9 cellular contexts compared by ENCODE assay signal in the genomic region with DNA sequence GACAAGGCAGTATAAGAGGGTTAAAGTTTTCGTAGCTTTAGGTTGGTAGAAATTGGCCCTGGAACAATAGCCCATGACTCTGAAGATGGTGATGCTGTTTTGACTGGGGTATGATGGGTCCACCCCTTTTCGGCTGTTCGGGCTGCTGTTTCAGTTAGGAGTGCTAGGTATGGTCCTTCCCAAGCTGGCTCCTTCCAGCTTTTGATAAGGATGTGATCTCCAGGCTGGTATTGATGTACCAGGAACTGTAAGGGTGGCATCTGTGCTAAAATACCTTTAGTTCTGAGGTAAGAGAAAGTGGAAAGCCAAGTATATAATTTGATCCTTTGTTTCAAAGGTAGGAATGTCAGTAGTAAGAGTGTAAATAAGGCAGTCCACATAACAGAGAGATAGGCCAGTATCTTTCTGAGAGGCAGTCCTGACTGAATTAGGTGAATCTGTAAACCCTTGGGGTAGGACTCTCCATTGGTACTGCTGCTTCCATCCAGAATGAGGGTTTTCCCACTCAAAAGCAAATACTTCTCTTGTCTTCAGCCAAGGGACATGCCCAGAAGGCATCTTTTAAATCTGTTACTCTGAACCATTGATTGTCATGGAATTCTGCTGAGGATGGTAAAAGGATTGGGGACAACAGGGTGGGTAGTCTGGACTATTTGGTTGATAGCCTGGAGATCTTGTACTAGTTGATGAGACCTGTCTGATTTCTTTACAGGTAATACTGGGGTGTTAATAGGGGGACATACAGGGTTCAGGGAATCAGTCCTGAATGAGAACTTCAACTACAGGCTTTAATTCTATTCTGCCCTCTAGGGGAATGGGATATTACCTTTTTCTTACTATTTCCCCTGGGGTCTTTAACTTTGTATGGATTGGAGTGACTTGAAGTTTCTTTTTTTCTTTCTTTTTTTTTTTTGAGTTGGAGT. TPM values are rescaled to one million over a fixed set of nuclear protein-coding genes. Genes with fewer than 3 reads are reported as not detected.
DNase-seq lines count a peak whose midpoint lies in the region; ATAC-seq and TF ChIP-seq lines count a peak whose summit lies in the region.
"Had no signal": no experiment of that assay in that cellular context is flagged by ENCODE, and none has a peak within 500 bp of the region (broad histone marks: within the 10 kb centered on the region; RNA-seq: fewer than 3 reads in every experiment).

No MANE protein-coding gene starts in this region.

- peaks cover 100% of the 10 kb centered on the region for H3K36me3 Mint-ChIP-seq in stimulated activated naive CD8-positive, alpha-beta T cell treated with anti-CD3 and anti-CD28 coated beads, Interleukin-15, Interleukin-2, amounts not matched to agents 100 ng/mL and 50 ng/mL, for 24 hours (ENCODE audit: low read depth)

- peaks cover 9% of the 10 kb centered on the region for H3K9me3 Mint-ChIP-seq in stimulated activated naive CD8-positive, alpha-beta T cell treated with anti-CD3 and anti-CD28 coated beads, Interleukin-15, Interleukin-2, amounts not matched to agents 100 ng/mL and 50 ng/mL, for 24 hours

- H3K4me1 ChIP-seq in right atrium auricular region = peaks cover 0 to 28% of the 10 kb centered on the region in 2 donors

- no peak for DNase-seq in stimulated activated naive CD8-positive, alpha-beta T cell treated with anti-CD3 and anti-CD28 coated beads, Interleukin-15, Interleukin-2, amounts not matched to agents 100 U/mL and 50 U/mL, for 24 hours
- no peak for DNase-seq in fibroblast of villous mesenchyme (ENCODE audit: low read depth)
- no peak for DNase-seq in NCI-H774 (lab: John Stamatoyannopoulos, UW)
- no peak for DNase-seq in superior temporal gyrus (ENCODE audit: extremely low spot score)
- DNase-seq in iPS-NIHi11 (ENCODE audit: low spot score) = no peak
- DNase-seq in right atrium auricular region (ENCODE audit: low spot score) = no peak
- DNase-seq: stimulated activated CD4-positive, alpha-beta T cell treated with anti-CD3 and anti-CD28 coated beads, Interleukin-4, amount 100 ng/mL, for 1 hour had no signal

- H3K9me3 ChIP-seq in SU-DHL-6 (ENCODE audit: insufficient read depth, low read length) = peaks cover 4% of the 10 kb centered on the region; the same call in 1 of the 2 replicates
- H3K9me3 ChIP-seq in right atrium auricular region = peaks cover 5 to 41% of the 10 kb centered on the region in 2 donors

- ATAC-seq in stimulated activated naive CD8-positive, alpha-beta T cell treated with anti-CD3 and anti-CD28 coated beads, Interleukin-15, Interleukin-2, amounts not matched to agents 100 U/mL and 50 U/mL, for 24 hours = no peak

- no peak overlapping the region for H2AFZ ChIP-seq in SU-DHL-6 (ENCODE audit: low read depth, low read length, severe bottlenecking)

- H3K36me3 ChIP-seq in SU-DHL-6 (ENCODE audit: low read length) (peaks cover 97% of the 10 kb centered on the region), right atrium auricular region (peaks cover 94% of the 10 kb centered on the region)

- peaks cover 93% of the 10 kb centered on the region for H3K4me1 Mint-ChIP-seq in stimulated activated naive CD8-positive, alpha-beta T cell treated with anti-CD3 and anti-CD28 coated beads, Interleukin-15, Interleukin-2, amounts not matched to agents 100 ng/mL and 50 ng/mL, for 24 hours (ENCODE audit: low read depth)

- H3K9ac ChIP-seq in SU-DHL-6 (ENCODE audit: low read length) = no peak overlapping the region

- H3K27ac ChIP-seq in SU-DHL-6 (ENCODE audit: low read depth, low read length) = no peak overlapping the region
- H3K27ac ChIP-seq in right atrium auricular region = no peak overlapping the region

- H3K4me3 Mint-ChIP-seq in stimulated activated naive CD8-positive, alpha-beta T cell treated with anti-CD3 and anti-CD28 coated beads, Interleukin-15, Interleukin-2, amounts not matched to agents 100 ng/mL and 50 ng/mL, for 24 hours = peak overlapping the region; percentile 98

- H3K9me2 ChIP-seq in SU-DHL-6 (replicated peaks; ENCODE audit: insufficient read depth, low read length) = no peaks in the 10 kb centered on the region

- peak overlapping the region; percentile 79 for H3K4me2 ChIP-seq in SU-DHL-6 (ENCODE audit: low read depth, low read length, poor library complexity, severe bottlenecking)

- peaks cover 82% of the 10 kb centered on the region for H3K79me2 ChIP-seq in SU-DHL-6 (ENCODE audit: insufficient read depth, low read length)

- H3K27me3 Mint-ChIP-seq in stimulated activated naive CD8-positive, alpha-beta T cell treated with anti-CD3 and anti-CD28 coated beads, Interleukin-15, Interleukin-2, amounts not matched to agents 100 ng/mL and 50 ng/mL, for 24 hours = no peaks in the 10 kb centered on the region

- TF ChIP-seq CTCF in SU-DHL-6 (IDR thresholded peaks at IDR 0.05; ENCODE audit: insufficient read depth, low read length, poor library complexity, severe bottlenecking) (no peak), fibroblast of villous mesenchyme (IDR thresholded peaks at IDR 0.05; ENCODE audit: insufficient read depth, low read depth, low read length) (no peak), right atrium auricular region (IDR thresholded peaks at IDR 0.05) (no peak)

- H3K27me3 ChIP-seq in SU-DHL-6 (ENCODE audit: low read length) (no peaks in the 10 kb centered on the region), right atrium auricular region (no peaks in the 10 kb centered on the region)

- H3K4me3 ChIP-seq in SU-DHL-6 (ENCODE audit: insufficient read depth, low read length, poor library complexity, severe bottlenecking) = no peak overlapping the region
- peak overlapping the region; percentile 34 for H3K4me3 ChIP-seq in fibroblast of villous mesenchyme (ENCODE audit: low read depth, low read length)
- no peak overlapping the region for H3K4me3 ChIP-seq in right atrium auricular region

- H4K20me1 ChIP-seq in SU-DHL-6 (ENCODE audit: low read depth, low read length) = peaks cover 77% of the 10 kb centered on the region

- H3F3A ChIP-seq in SU-DHL-6 (ENCODE audit: insufficient read depth) = peaks cover 98% of the 10 kb centered on the region

- H3K27ac Mint-ChIP-seq in stimulated activated naive CD8-positive, alpha-beta T cell treated with anti-CD3 and anti-CD28 coated beads, Interleukin-15, Interleukin-2, amounts not matched to agents 100 ng/mL and 50 ng/mL, for 24 hours = peak overlapping the region; percentile 100

RNA-seq across cellular contexts. Expression of gene ZNFX1, which starts 6.1 kb away (rescaled TPM):
- total RNA-seq in fibroblast of villous mesenchyme (39.3 and 56.6 TPM in 2 replicates), right atrium auricular region (10 to 100 TPM; 20.7 to 33.6 TPM)
